ENCODE assay signal across 8 cellular contexts in genomic region chr3:150385296-150386242, GRCh38. TPM values are rescaled to one million over a fixed set of nuclear protein-coding genes. Genes with fewer than 3 reads are reported as not detected.
DNase-seq lines count a peak whose midpoint lies in the region; ATAC-seq and TF ChIP-seq lines count a peak whose summit lies in the region.

No MANE protein-coding gene starts in this region.

- no peaks in the 10 kb centered on the region for H3K36me3 Mint-ChIP-seq in CD8-positive, alpha-beta T cell
- no peaks in the 10 kb centered on the region for H3K36me3 Mint-ChIP-seq in endodermal cell (ENCODE audit: low read depth)

- H3K27me3 Mint-ChIP-seq in CD8-positive, alpha-beta T cell (ENCODE audit: low read depth): no peaks in the 10 kb centered on the region
- H3K27me3 Mint-ChIP-seq in endodermal cell (ENCODE audit: insufficient read depth): no peaks in the 10 kb centered on the region

- no peaks in the 10 kb centered on the region for H3K9me3 ChIP-seq in CD8-positive, alpha-beta T cell (ENCODE audit: low read length)
- H3K9me3 ChIP-seq in endodermal cell (ENCODE audit: control insufficient read depth, low read length): no peaks in the 10 kb centered on the region

- WGBS in endodermal cell (ENCODE audit: insufficient coverage in 1 of 2, insufficient read length in 1 of 2), 2 experiments: 82 to 100% methylated on average over 2 to 6 of the region's 6 CpGs

- no peaks in the 10 kb centered on the region for H3K36me3 ChIP-seq in CD8-positive, alpha-beta T cell (ENCODE audit: insufficient read depth, low read length)
- no peaks in the 10 kb centered on the region for H3K36me3 ChIP-seq in endodermal cell (ENCODE audit: control insufficient read depth, insufficient read depth, low read length)

- peak overlapping the region; percentile 61 for H3K4me3 Mint-ChIP-seq in CD8-positive, alpha-beta T cell
- no peak overlapping the region for H3K4me3 Mint-ChIP-seq in endodermal cell

- no peak overlapping the region for H3K27ac ChIP-seq in CD8-positive, alpha-beta T cell (ENCODE audit: low read depth, low read length)
- H3K27ac ChIP-seq in caudate nucleus (ENCODE audit: low read depth, low read length) (peak overlapping the region; percentile 18), endodermal cell (ENCODE audit: low read depth, low read length) (no peak overlapping the region)

- H3K9ac ChIP-seq in endodermal cell (ENCODE audit: extremely low read depth, low read length, poor library complexity, severe bottlenecking): no peak overlapping the region

- intact Hi-C loops in CD8-positive, alpha-beta T cell (cut with DNase I, micrococcal nuclease): loop anchor here (1.0 to 2.0 kb wide), 3 partner anchors 19 to 110 kb away; partner anchors contain the start of gene TSC22D2 (in 1 of the 2)

- peak in 1 of 7 experiments; percentile 21 for DNase-seq in CD8-positive, alpha-beta T cell
- DNase-seq in caudate nucleus (lab: John Stamatoyannopoulos, UW): no peak
- DNase-seq in HuH-7 (ENCODE audit: low spot score): no peak
- DNase-seq in AG08396 (ENCODE audit: low spot score): no peak
- DNase-seq in endodermal cell: no peak
- no peak for DNase-seq in HPDE6-E6E7 (ENCODE audit: extremely low spot score)

- POLR2A ChIA-PET in CD8-positive, alpha-beta T cell (lab: Charles Lee): interaction anchor here (0.7 to 1.8 kb wide), 6 partner anchors 21 to 465 kb away, joined by 3 to 7 read pairs (median 3); partner anchors contain the start of genes EIF2A, SERP1 and SIAH2

- H3K4me3 ChIP-seq in CD8-positive, alpha-beta T cell (ENCODE audit: low read depth, low read length): peak overlapping the region; percentile 29
- H3K4me3 ChIP-seq in endodermal cell (ENCODE audit: low read length): no peak overlapping the region

- ATAC-seq in CD8-positive, alpha-beta T cell: peak; percentile 14
- ATAC-seq in GM19438 (IDR thresholded peaks at IDR 0.05; ENCODE audit: low read depth, unreplicated experiment) (peak; percentile 30), HG03342 (IDR thresholded peaks at IDR 0.05; ENCODE audit: unreplicated experiment) (peak; percentile 39)

- H3K27me3 ChIP-seq in CD8-positive, alpha-beta T cell (ENCODE audit: insufficient read depth, low read length): no peaks in the 10 kb centered on the region
- H3K27me3 ChIP-seq in endodermal cell (ENCODE audit: control insufficient read depth, insufficient read depth, low read length, poor library complexity, severe bottlenecking): no peaks in the 10 kb centered on the region

- H3K9me3 Mint-ChIP-seq in CD8-positive, alpha-beta T cell: no peaks in the 10 kb centered on the region
- H3K9me3 Mint-ChIP-seq in endodermal cell: no peaks in the 10 kb centered on the region

- no peak overlapping the region for H3K27ac Mint-ChIP-seq in CD8-positive, alpha-beta T cell
- no peak overlapping the region for H3K27ac Mint-ChIP-seq in endodermal cell

- peaks cover 22% of the 10 kb centered on the region for H3K4me1 Mint-ChIP-seq in CD8-positive, alpha-beta T cell (ENCODE audit: low read depth)
- H3K4me1 Mint-ChIP-seq in endodermal cell: peaks cover 9% of the 10 kb centered on the region

- H3K4me1 ChIP-seq in CD8-positive, alpha-beta T cell (ENCODE audit: insufficient read depth, low read length): peaks cover 18% of the 10 kb centered on the region
- H3K4me1 ChIP-seq in endodermal cell (ENCODE audit: control insufficient read depth, insufficient read depth, low read length): no peaks in the 10 kb centered on the region

- CTCF ChIA-PET in CD8-positive, alpha-beta T cell (lab: Charles Lee): interaction anchor here (0.6 to 1.6 kb wide), 5 partner anchors 10 to 110 kb away, joined by 3 to 5 read pairs (median 4); no protein-coding TSS in a partner anchor

- no peak for TF ChIP-seq CTCF in CD8-positive, alpha-beta T cell (IDR thresholded peaks at IDR 0.05)
- TF ChIP-seq CTCF in endodermal cell (conservative IDR thresholded peaks at IDR 0.05): no peak

RNA-seq across cellular contexts. Expression of gene TSC22D2, which starts 22.5 kb away (rescaled TPM):
- 10 to 100 TPM; 49.3 to 51.7 TPM for total RNA-seq in CD8-positive, alpha-beta T cell
- 10 to 100 TPM; 25.6 to 29.1 TPM for total RNA-seq in endodermal cell
- polyA plus RNA-seq in endodermal cell (2013, experiment 1 of 2): 29.5 TPM
- 30.2 TPM for polyA plus RNA-seq in endodermal cell (2013, experiment 2 of 2)
